19 cellular contexts compared by ENCODE assay signal in genomic region chr14:22808388-22809209, GRCh38. TPM values are rescaled to one million over a fixed set of nuclear protein-coding genes. Genes with fewer than 3 reads are reported as not detected.
A peak's percentile ranks its signal among the peaks of the same experiment; 100 is the strongest.
DNase-seq lines count a peak whose midpoint lies in the region; ATAC-seq, FAIRE-seq and TF ChIP-seq lines count a peak whose summit lies in the region.
"Had no signal": no experiment of that assay in that cellular context is flagged by ENCODE, and none has a peak within 500 bp of the region (broad histone marks: within the 10 kb centered on the region; RNA-seq: fewer than 3 reads in every experiment).

No MANE protein-coding gene starts in this region.

- TF ChIP-seq CTCF in OCI-LY1 (IDR thresholded peaks at IDR 0.05; ENCODE audit: low read length) (no peak), K562 (IDR thresholded peaks at IDR 0.05 in 2 of 3, conservative IDR thresholded peaks at IDR 0.05 in 1 of 3; ENCODE audit: insufficient read depth in 2 of 3, low read depth in 1 of 3, low read length in 3 of 3) (no peak), heart right ventricle (IDR thresholded peaks at IDR 0.05) (no peak)

- H3K9ac ChIP-seq in OCI-LY1 (ENCODE audit: low read length) = no peak overlapping the region
- no peak overlapping the region for H3K9ac ChIP-seq in K562 (ENCODE audit: insufficient read depth in 1 of 2, low read depth in 2 of 2, low read length in 2 of 2)

- no TSS peak for BruUV-seq in K562 (replicated peaks; lab: Mats Ljungman, UMichigan)

- intact Hi-C loops in K562 (cut with micrococcal nuclease) (no loop called here), heart right ventricle (cut with DNase I) (no loop called here)

- no peaks in the 10 kb centered on the region for H3K9me3 ChIP-seq in OCI-LY1 (ENCODE audit: low read length)
- H3K9me3 ChIP-seq in K562 (replicated peaks; ENCODE audit: control insufficient read depth, insufficient read depth, low read depth, low read length) = no peaks in the 10 kb centered on the region
- H3K9me3 ChIP-seq in heart right ventricle = no peaks in the 10 kb centered on the region
- H3K9me3 ChIP-seq: BE2C, HAP-1, SJSA1 had no signal

- no peaks in the 10 kb centered on the region for H3K9me1 ChIP-seq in K562 (ENCODE audit: control insufficient read depth, insufficient read depth, low read length)

- H3K36me3 ChIP-seq in OCI-LY1 (ENCODE audit: insufficient read depth, low read length) (no peaks in the 10 kb centered on the region), K562 (ENCODE audit: control insufficient read depth, insufficient read depth, low read length) (no peaks in the 10 kb centered on the region), heart right ventricle (no peaks in the 10 kb centered on the region)
- H3K36me3 ChIP-seq: BE2C, HAP-1, SJSA1 had no signal

- H3K4me3 Mint-ChIP-seq in naive B cell = peak overlapping the region in 4 of 8 donors; percentile 24 to 51 (median 36)
- H3K4me3 Mint-ChIP-seq: CD4-positive, alpha-beta memory T cell had no signal

- no peaks in the 10 kb centered on the region for H3K9me3 Mint-ChIP-seq in naive B cell
- H3K9me3 Mint-ChIP-seq: CD4-positive, alpha-beta memory T cell had no signal

- H3K4me1 ChIP-seq in OCI-LY1 (ENCODE audit: insufficient read depth, low read length, severe bottlenecking) = peaks cover 36% of the 10 kb centered on the region
- no peaks in the 10 kb centered on the region; a peak in 1 of 5 replicates for H3K4me1 ChIP-seq in K562 (replicated peaks in 1 of 2; ENCODE audit: control insufficient read depth in 2 of 2, insufficient read depth in 2 of 2, low read length in 2 of 2)
- peaks cover 0 to 23% (median 0%) of the 10 kb centered on the region in 9 donors for H3K4me1 ChIP-seq in heart right ventricle
- H3K4me1 ChIP-seq: BE2C, HAP-1, SJSA1 had no signal

- H3K36me3 Mint-ChIP-seq in naive B cell = no peaks in the 10 kb centered on the region
- H3K36me3 Mint-ChIP-seq: CD4-positive, alpha-beta memory T cell had no signal

- H3F3A ChIP-seq in OCI-LY1 (ENCODE audit: insufficient read depth, low read length) = no peaks in the 10 kb centered on the region

- H3K4me3 ChIP-seq in OCI-LY1 (ENCODE audit: low read depth, low read length, poor library complexity, severe bottlenecking) (no peak overlapping the region), K562 (no peak overlapping the region), heart right ventricle (no peak overlapping the region)
- H3K4me3 ChIP-seq: HAP-1, SJSA1 had no signal

- H3K4me1 Mint-ChIP-seq in naive B cell = peaks cover 54 to 88% (median 69%) of the 10 kb centered on the region in 3 donors
- H3K4me1 Mint-ChIP-seq: CD4-positive, alpha-beta memory T cell had no signal

- ATAC-seq in K562 = no peak
- ATAC-seq in naive B cell (ENCODE audit: low read depth in 2 of 2) = no peak
- no peak for ATAC-seq in GM19035 (IDR thresholded peaks at IDR 0.05; ENCODE audit: unreplicated experiment)
- no peak for ATAC-seq in heart right ventricle
- no peak for ATAC-seq in GM19397 (IDR thresholded peaks at IDR 0.05; ENCODE audit: unreplicated experiment)

- TF ChIP-seq EP300 in K562 (IDR thresholded peaks at IDR 0.05; ENCODE audit: low read length) = no peak

- POLR2A ChIA-PET in K562 (lab: Yijun Ruan, JAX) = interaction anchor here (0.7 to 1.2 kb wide), 3 partner anchors 40 to 219 kb away, joined by 3 to 4 read pairs (median 4); partner anchors contain the start of gene OXA1L

- H3K27me3 ChIP-seq in OCI-LY1 (ENCODE audit: insufficient read depth, low read length) (no peaks in the 10 kb centered on the region), K562 (ENCODE audit: control insufficient read depth in 2 of 2, insufficient read depth in 2 of 2, low read length in 2 of 2) (peaks cover 7 to 18% of the 10 kb centered on the region in 2 experiments; a peak in 4 of 5 replicates), heart right ventricle (no peaks in the 10 kb centered on the region)
- H3K27me3 ChIP-seq: SJSA1 had no signal

- no peak for TF ChIP-seq POLR2A in K562 (conservative IDR thresholded peaks at IDR 0.05)

- H3K79me2 ChIP-seq in OCI-LY1 (ENCODE audit: insufficient read depth, low read length) = no peaks in the 10 kb centered on the region
- no peaks in the 10 kb centered on the region for H3K79me2 ChIP-seq in K562 (ENCODE audit: control insufficient read depth, insufficient read depth, low read length)

- H3K27me3 Mint-ChIP-seq in naive B cell = no peaks in the 10 kb centered on the region

- H4K20me1 ChIP-seq in OCI-LY1 (ENCODE audit: insufficient read depth, low read length) (no peaks in the 10 kb centered on the region), K562 (replicated peaks; ENCODE audit: control insufficient read depth, insufficient read depth, low read length) (no peaks in the 10 kb centered on the region)

- no peaks in the 10 kb centered on the region for H3K9me2 ChIP-seq in OCI-LY1 (ENCODE audit: low read depth, low read length)

- TF ChIP-seq RAD21 in K562 (CRISPR knock-in tag; conservative IDR thresholded peaks at IDR 0.05 in 1 of 2, IDR thresholded peaks at IDR 0.05 in 1 of 2) = no peak

- H2AFZ ChIP-seq in OCI-LY1 (ENCODE audit: low read length) (no peak overlapping the region), K562 (ENCODE audit: low read depth, low read length) (no peak overlapping the region)

- 52% methylated on average over 5 of the region's 5 CpGs for WGBS in K562 (ENCODE audit: insufficient coverage, low coverage, missing lambda C conversion rate)
- WGBS in heart right ventricle, 2 donors = 91 to 92% methylated on average over 5 of the region's 5 CpGs

- H3K27ac ChIP-seq in OCI-LY1 (ENCODE audit: low read depth, low read length, poor library complexity, severe bottlenecking) = peak overlapping the region; percentile 3
- H3K27ac ChIP-seq in K562 (ENCODE audit: extremely low read depth, low read depth, low read length) = no peak overlapping the region
- no peak overlapping the region for H3K27ac ChIP-seq in heart right ventricle
- H3K27ac ChIP-seq: SJSA1 had no signal

- FAIRE-seq in K562 (lab: Jason Lieb, UNC) = peak; percentile 69

- DNase-seq in K562 (ENCODE audit: extremely low read depth in 1 of 4, low spot score in 3 of 4) = no peak
- DNase-seq in naive B cell = no peak
- DNase-seq in heart right ventricle = no peak
- DNase-seq in SHP77 (lab: John Stamatoyannopoulos, UW) = no peak
- DNase-seq: BE2C; CD4-positive, alpha-beta memory T cell; GF-D8; NCI-H1417; NCI-H1930; NCI-H446; NCI-H69; OCI-M1; RPMI8226; SW 1271 had no signal

- in situ Hi-C loops in K562 (cut with MboI) = no loop called here

- H3K27ac Mint-ChIP-seq in naive B cell = peak overlapping the region; percentile 0 to 78 (median 54)
- H3K27ac Mint-ChIP-seq: CD4-positive, alpha-beta memory T cell had no signal

- CTCF ChIA-PET in K562 (lab: Yijun Ruan, JAX; ENCODE audit: low intra/inter-chr PET ratio) = no interaction called here

- H3K4me2 ChIP-seq in OCI-LY1 (ENCODE audit: low read length) (no peak overlapping the region), K562 (ENCODE audit: insufficient read depth, low read length) (no peak overlapping the region)

RNA-seq across cellular contexts. Expression of gene SLC7A7, which starts 6.6 kb away (rescaled TPM):
- 0.69 and 0.76 TPM in 2 replicates for total RNA-seq in K562 (2011; cell fraction: chromatin; rRNA removed; ENCODE audit: low replicate concordance)
- 0.33 and 0.53 TPM in 2 replicates for total RNA-seq in K562 (2011; cell fraction: nucleolus; rRNA removed)
- 0.31 and 0.66 TPM in 2 replicates for total RNA-seq in K562 (2011; cell fraction: nucleoplasm; rRNA removed)
- total RNA-seq in K562 (2014; rRNA removed) (0.41 TPM in 1 of 2 replicates, not detected in the other), K562 (2014; rRNA removed; fragmentation: Illumina TruSeq; extraction: Trizol) (0.07 TPM in 1 of 2 replicates, not detected in the other), K562 (2015; rRNA removed; fragmentation: Illumina TruSeq; extraction: Trizol) (0.11 and 0.14 TPM in 2 replicates), K562 (2021) (0.36 and 0.60 TPM in 2 replicates), heart right ventricle (10 to 100 TPM in 1 of 10 donors, 1 to 10 TPM in 9; 1.1 to 16.1 (median 2.8) TPM)
- polyA plus RNA-seq in K562 (2011; rRNA removed) (0.38 and 0.45 TPM in 2 replicates), K562 (2014; fragmentation: Illumina TruSeq; extraction: Trizol) (0.22 and 0.46 TPM in 2 replicates), K562 (2014; fragmentation: Nextera tagmentation; extraction: Ambion mirVana) (under 1 TPM; 0.24 to 0.32 TPM), K562 (2014; rRNA removed) (0.68 and 1.0 TPM in 2 replicates), naive B cell (ENCODE audit: low read depth in 6 of 6) (10 to 100 TPM; 16.2 to 78.3 (median 28.7) TPM), heart right ventricle (1 to 10 TPM; 2.3 to 3.7 TPM)
- polyA plus RNA-seq in K562 (2011; cell fraction: cytosol; rRNA removed) = 0.27 TPM in 2 replicates
- polyA plus RNA-seq in K562 (2011; cell fraction: nucleus; rRNA removed) = 0.29 and 0.48 TPM in 2 replicates
- 0.20 and 0.80 TPM in 2 replicates for polyA plus RNA-seq in K562 (2012)
- 0.27 and 0.39 TPM in 2 replicates for polyA minus RNA-seq in K562 (2011; rRNA and poly(A)+ RNA removed)
- polyA minus RNA-seq in K562 (2011; cell fraction: cytosol; rRNA and poly(A)+ RNA removed) = not detected in 2 replicates
- not detected in 2 replicates for polyA minus RNA-seq in K562 (2011; cell fraction: nucleus; rRNA and poly(A)+ RNA removed)

RNA-seq across cellular contexts. Expression of gene MRPL52, which starts 21.1 kb away (rescaled TPM):
- total RNA-seq in K562 (2011; cell fraction: chromatin; rRNA removed; ENCODE audit: low replicate concordance) = 70.4 and 75.8 TPM in 2 replicates
- 57.0 and 70.0 TPM in 2 replicates for total RNA-seq in K562 (2011; cell fraction: nucleolus; rRNA removed)
- total RNA-seq in K562 (2011; cell fraction: nucleoplasm; rRNA removed) = 73.5 and 91.2 TPM in 2 replicates
- total RNA-seq in K562 (2014; rRNA removed) (161 and 168 TPM in 2 replicates), K562 (2014; rRNA removed; fragmentation: Illumina TruSeq; extraction: Trizol) (162 and 169 TPM in 2 replicates), K562 (2015; rRNA removed; fragmentation: Illumina TruSeq; extraction: Trizol) (169 and 170 TPM in 2 replicates), K562 (2021) (213 and 214 TPM in 2 replicates), heart right ventricle (100 to 1,000 TPM in 7 of 10 donors, 10 to 100 TPM in 3; 90.1 to 117 (median 106) TPM)
- polyA plus RNA-seq in K562 (2011; rRNA removed) (107 and 113 TPM in 2 replicates), K562 (2014; fragmentation: Illumina TruSeq; extraction: Trizol) (71.1 and 71.5 TPM in 2 replicates), K562 (2014; fragmentation: Nextera tagmentation; extraction: Ambion mirVana) (10 to 100 TPM; 56.5 to 79.8 TPM), K562 (2014; rRNA removed) (173 and 220 TPM in 2 replicates), naive B cell (ENCODE audit: low read depth in 6 of 6) (100 to 1,000 TPM in 5 of 6 donors, 10 to 100 TPM in 1; 75.0 to 232 (median 186) TPM), heart right ventricle (100 to 1,000 TPM; 136 to 300 TPM)
- 60.6 and 83.2 TPM in 2 replicates for polyA plus RNA-seq in K562 (2011; cell fraction: cytosol; rRNA removed)
- polyA plus RNA-seq in K562 (2011; cell fraction: nucleus; rRNA removed) = 55.8 and 68.8 TPM in 2 replicates
- 149 and 246 TPM in 2 replicates for polyA plus RNA-seq in K562 (2012)
- 24.4 and 36.8 TPM in 2 replicates for polyA minus RNA-seq in K562 (2011; rRNA and poly(A)+ RNA removed)
- 42.3 and 44.0 TPM in 2 replicates for polyA minus RNA-seq in K562 (2011; cell fraction: cytosol; rRNA and poly(A)+ RNA removed)
- polyA minus RNA-seq in K562 (2011; cell fraction: nucleus; rRNA and poly(A)+ RNA removed) = 20.5 and 28.9 TPM in 2 replicates

RNA-seq across cellular contexts. Expression of gene MMP14, which starts 27.8 kb away (rescaled TPM):
- 9.3 and 17.2 TPM in 2 replicates for total RNA-seq in K562 (2011; cell fraction: chromatin; rRNA removed; ENCODE audit: low replicate concordance)
- 8.4 and 8.8 TPM in 2 replicates for total RNA-seq in K562 (2011; cell fraction: nucleolus; rRNA removed)
- total RNA-seq in K562 (2011; cell fraction: nucleoplasm; rRNA removed) = 7.2 and 9.0 TPM in 2 replicates
- total RNA-seq in K562 (2014; rRNA removed) (0.36 and 0.65 TPM in 2 replicates), K562 (2014; rRNA removed; fragmentation: Illumina TruSeq; extraction: Trizol) (0.51 and 0.80 TPM in 2 replicates), K562 (2015; rRNA removed; fragmentation: Illumina TruSeq; extraction: Trizol) (0.94 and 0.98 TPM in 2 replicates), K562 (2021) (2.3 and 4.5 TPM in 2 replicates), heart right ventricle (10 to 100 TPM; 13.6 to 43.3 (median 20.2) TPM)
- polyA plus RNA-seq in K562 (2011; rRNA removed) (2.1 and 2.9 TPM in 2 replicates), K562 (2014; fragmentation: Illumina TruSeq; extraction: Trizol) (1.2 and 1.3 TPM in 2 replicates), K562 (2014; fragmentation: Nextera tagmentation; extraction: Ambion mirVana) (not detected), K562 (2014; rRNA removed) (2.8 and 5.8 TPM in 2 replicates), naive B cell (ENCODE audit: low read depth in 6 of 6) (not detected), heart right ventricle (10 to 100 TPM; 24.8 to 27.4 TPM)
- polyA plus RNA-seq in K562 (2011; cell fraction: cytosol; rRNA removed) = 3.2 and 3.4 TPM in 2 replicates
- 15.7 and 30.4 TPM in 2 replicates for polyA plus RNA-seq in K562 (2011; cell fraction: nucleus; rRNA removed)
- polyA plus RNA-seq in K562 (2012) = 1.5 and 4.9 TPM in 2 replicates
- polyA minus RNA-seq in K562 (2011; rRNA and poly(A)+ RNA removed) = 0.35 and 0.39 TPM in 2 replicates
- polyA minus RNA-seq in K562 (2011; cell fraction: cytosol; rRNA and poly(A)+ RNA removed) = 1.0 TPM in 1 of 2 replicates, not detected in the other
- 2.0 and 2.6 TPM in 2 replicates for polyA minus RNA-seq in K562 (2011; cell fraction: nucleus; rRNA and poly(A)+ RNA removed)
- polyA plus RNA-seq: CD4-positive, alpha-beta memory T cell had no signal

RNA-seq across cellular contexts. Expression of gene OXA1L, which starts 42.1 kb away (rescaled TPM):
- total RNA-seq in K562 (2011; cell fraction: chromatin; rRNA removed; ENCODE audit: low replicate concordance) = 185 and 201 TPM in 2 replicates
- 139 and 158 TPM in 2 replicates for total RNA-seq in K562 (2011; cell fraction: nucleolus; rRNA removed)
- 191 and 256 TPM in 2 replicates for total RNA-seq in K562 (2011; cell fraction: nucleoplasm; rRNA removed)
- total RNA-seq in K562 (2014; rRNA removed) (145 and 157 TPM in 2 replicates), K562 (2014; rRNA removed; fragmentation: Illumina TruSeq; extraction: Trizol) (99.6 and 100 TPM in 2 replicates), K562 (2015; rRNA removed; fragmentation: Illumina TruSeq; extraction: Trizol) (115 TPM in 2 replicates), K562 (2021) (119 and 125 TPM in 2 replicates), heart right ventricle (100 to 1,000 TPM; 138 to 219 (median 189) TPM)
- polyA plus RNA-seq in K562 (2011; rRNA removed) (166 and 183 TPM in 2 replicates), K562 (2014; fragmentation: Illumina TruSeq; extraction: Trizol) (204 and 210 TPM in 2 replicates), K562 (2014; fragmentation: Nextera tagmentation; extraction: Ambion mirVana) (100 to 1,000 TPM; 137 to 166 TPM), K562 (2014; rRNA removed) (195 and 210 TPM in 2 replicates), naive B cell (ENCODE audit: low read depth in 6 of 6) (10 to 100 TPM; 56.9 to 83.5 (median 74.4) TPM), heart right ventricle (100 to 1,000 TPM; 143 to 146 TPM)
- polyA plus RNA-seq in K562 (2011; cell fraction: cytosol; rRNA removed) = 170 and 202 TPM in 2 replicates
- 331 and 388 TPM in 2 replicates for polyA plus RNA-seq in K562 (2011; cell fraction: nucleus; rRNA removed)
- 129 and 159 TPM in 2 replicates for polyA plus RNA-seq in K562 (2012)
- 103 and 117 TPM in 2 replicates for polyA minus RNA-seq in K562 (2011; rRNA and poly(A)+ RNA removed)
- 64.9 and 65.9 TPM in 2 replicates for polyA minus RNA-seq in K562 (2011; cell fraction: cytosol; rRNA and poly(A)+ RNA removed)
- polyA minus RNA-seq in K562 (2011; cell fraction: nucleus; rRNA and poly(A)+ RNA removed) = 81.6 and 132 TPM in 2 replicates
